In genomic region chr15:45402955-45403892, GRCh38 we compare ENCODE assay signal across 2 cellular contexts.
TF ChIP-seq lines count a peak whose summit lies in the region.

No MANE protein-coding gene starts in this region.

TF ChIP-seq in IMR-90, 13 proteins besides CTCF, POLR2A, EP300 and RAD21:
- peak; percentile 14; the same call in 1 of the 2 replicates for TF ChIP-seq MXI1 (IDR thresholded peaks at IDR 0.05; ENCODE audit: borderline replicate concordance, low read depth, low read length)
- TF ChIP-seq MAFK (IDR thresholded peaks at IDR 0.05; ENCODE audit: low read depth, low read length), result no peak

TF ChIP-seq in H1, 55 proteins besides CTCF, POLR2A, EP300 and RAD21:
- no peak for TF ChIP-seq POU5F1 (IDR thresholded peaks at IDR 0.05; ENCODE audit: low read depth, low read length)
- TF ChIP-seq RBBP5 (IDR thresholded peaks at IDR 0.05; ENCODE audit: borderline replicate concordance, low read depth, low read length), result peak; percentile 24; the same call in 1 of the 2 replicates
- no peak for TF ChIP-seq KDM5A (IDR thresholded peaks at IDR 0.05; ENCODE audit: low read length)
- TF ChIP-seq HDAC2 (IDR thresholded peaks at IDR 0.05; ENCODE audit: borderline replicate concordance in 1 of 2, low read depth in 2 of 2, low read length in 2 of 2), result no peak
- 0 out of 2 replicates have a peak, but pooled peaks have one; percentile 4 for TF ChIP-seq PHF8 (conservative IDR thresholded peaks at IDR 0.05; ENCODE audit: low read depth, low read length)
- TF ChIP-seq TBP (IDR thresholded peaks at IDR 0.05; ENCODE audit: low read depth, low read length), result no peak
- TF ChIP-seq BCL11A (IDR thresholded peaks at IDR 0.05; ENCODE audit: low read depth in 2 of 2, low read length in 2 of 2), result no peak
